ENCODE assay signal across 1 cellular context in the genomic region with DNA sequence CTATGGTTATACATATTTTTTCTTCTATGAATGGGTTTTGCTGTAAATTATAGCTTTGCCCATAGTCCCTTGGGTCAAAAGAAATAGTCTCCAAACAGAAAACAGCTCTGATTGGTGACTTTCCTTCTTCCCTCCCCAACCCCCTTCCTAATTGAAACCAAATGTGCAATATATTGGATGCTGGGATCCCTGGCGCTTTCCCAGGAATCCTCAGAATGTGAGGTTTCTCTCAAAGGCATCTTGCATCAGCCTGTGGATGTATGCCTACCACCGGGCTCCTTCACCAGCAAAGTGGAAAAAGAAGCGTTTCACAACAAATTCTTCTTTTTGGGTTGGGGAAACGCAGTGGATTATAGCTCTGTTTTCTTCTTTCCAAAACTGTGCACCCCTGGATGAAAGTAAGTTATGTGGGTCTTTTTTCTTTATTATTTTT.
TF ChIP-seq lines count a peak whose summit lies in the region.

A gene (plus strand): TSS at position 231 of the 433 bp plus-strand sequence. CDS start 86,600 bp downstream, outside the sequence.

TF ChIP-seq in HepG2, 621 proteins besides CTCF, POLR2A, EP300 and RAD21 (continued from another document):
- TF ChIP-seq ETV6 (CRISPR knock-in tag; conservative IDR thresholded peaks at IDR 0.05) (no peak), SSRP1 (CRISPR knock-in tag; IDR thresholded peaks at IDR 0.05) (no peak), ERF (CRISPR knock-in tag; IDR thresholded peaks at IDR 0.05) (no peak), ZNF263 (CRISPR knock-in tag; IDR thresholded peaks at IDR 0.05) (no peak), GTF2F1 (IDR thresholded peaks at IDR 0.05; ENCODE audit: low read length) (no peak), KLF15 (CRISPR knock-in tag; IDR thresholded peaks at IDR 0.05; ENCODE audit: borderline replicate concordance) (no peak), ZNF792 (CRISPR knock-in tag; IDR thresholded peaks at IDR 0.05) (no peak)
- TF ChIP-seq, protein P1, sequence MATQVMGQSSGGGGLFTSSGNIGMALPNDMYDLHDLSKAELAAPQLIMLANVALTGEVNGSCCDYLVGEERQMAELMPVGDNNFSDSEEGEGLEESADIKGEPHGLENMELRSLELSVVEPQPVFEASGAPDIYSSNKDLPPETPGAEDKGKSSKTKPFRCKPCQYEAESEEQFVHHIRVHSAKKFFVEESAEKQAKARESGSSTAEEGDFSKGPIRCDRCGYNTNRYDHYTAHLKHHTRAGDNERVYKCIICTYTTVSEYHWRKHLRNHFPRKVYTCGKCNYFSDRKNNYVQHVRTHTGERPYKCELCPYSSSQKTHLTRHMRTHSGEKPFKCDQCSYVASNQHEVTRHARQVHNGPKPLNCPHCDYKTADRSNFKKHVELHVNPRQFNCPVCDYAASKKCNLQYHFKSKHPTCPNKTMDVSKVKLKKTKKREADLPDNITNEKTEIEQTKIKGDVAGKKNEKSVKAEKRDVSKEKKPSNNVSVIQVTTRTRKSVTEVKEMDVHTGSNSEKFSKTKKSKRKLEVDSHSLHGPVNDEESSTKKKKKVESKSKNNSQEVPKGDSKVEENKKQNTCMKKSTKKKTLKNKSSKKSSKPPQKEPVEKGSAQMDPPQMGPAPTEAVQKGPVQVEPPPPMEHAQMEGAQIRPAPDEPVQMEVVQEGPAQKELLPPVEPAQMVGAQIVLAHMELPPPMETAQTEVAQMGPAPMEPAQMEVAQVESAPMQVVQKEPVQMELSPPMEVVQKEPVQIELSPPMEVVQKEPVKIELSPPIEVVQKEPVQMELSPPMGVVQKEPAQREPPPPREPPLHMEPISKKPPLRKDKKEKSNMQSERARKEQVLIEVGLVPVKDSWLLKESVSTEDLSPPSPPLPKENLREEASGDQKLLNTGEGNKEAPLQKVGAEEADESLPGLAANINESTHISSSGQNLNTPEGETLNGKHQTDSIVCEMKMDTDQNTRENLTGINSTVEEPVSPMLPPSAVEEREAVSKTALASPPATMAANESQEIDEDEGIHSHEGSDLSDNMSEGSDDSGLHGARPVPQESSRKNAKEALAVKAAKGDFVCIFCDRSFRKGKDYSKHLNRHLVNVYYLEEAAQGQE (IDR thresholded peaks at IDR 0.05; ENCODE audit: borderline replicate concordance in 1 of 2, low read depth in 1 of 2, low read length in 2 of 2): no peak
TF ChIP-seq in HepG2: peak in this region for 0.
